ENCODE assay signal across 1 cellular context in the genomic region with DNA sequence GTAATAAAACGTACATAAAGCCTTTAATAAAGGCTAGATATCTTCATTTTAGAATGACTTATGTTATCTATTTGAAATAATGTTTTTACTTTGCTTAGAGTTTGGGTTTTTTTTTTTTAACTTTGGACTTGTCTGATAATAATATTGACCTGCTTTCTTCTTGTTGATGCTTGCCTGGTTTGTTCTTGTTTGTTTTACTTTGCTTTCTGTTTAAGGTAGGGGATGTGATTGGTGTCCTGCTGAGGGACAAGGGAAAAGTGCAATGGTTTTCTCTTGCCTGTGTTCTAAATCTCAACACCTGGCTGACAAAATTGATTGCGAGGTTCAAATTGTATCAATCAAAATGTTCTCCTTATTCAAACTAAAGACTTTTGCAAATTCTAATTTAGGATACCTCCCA.
TF ChIP-seq lines count a peak whose summit lies in the region.

No MANE protein-coding gene starts in this region.

TF ChIP-seq in HepG2, 621 proteins besides CTCF, POLR2A, EP300 and RAD21 (continued from another document):
- TF ChIP-seq, protein P1, sequence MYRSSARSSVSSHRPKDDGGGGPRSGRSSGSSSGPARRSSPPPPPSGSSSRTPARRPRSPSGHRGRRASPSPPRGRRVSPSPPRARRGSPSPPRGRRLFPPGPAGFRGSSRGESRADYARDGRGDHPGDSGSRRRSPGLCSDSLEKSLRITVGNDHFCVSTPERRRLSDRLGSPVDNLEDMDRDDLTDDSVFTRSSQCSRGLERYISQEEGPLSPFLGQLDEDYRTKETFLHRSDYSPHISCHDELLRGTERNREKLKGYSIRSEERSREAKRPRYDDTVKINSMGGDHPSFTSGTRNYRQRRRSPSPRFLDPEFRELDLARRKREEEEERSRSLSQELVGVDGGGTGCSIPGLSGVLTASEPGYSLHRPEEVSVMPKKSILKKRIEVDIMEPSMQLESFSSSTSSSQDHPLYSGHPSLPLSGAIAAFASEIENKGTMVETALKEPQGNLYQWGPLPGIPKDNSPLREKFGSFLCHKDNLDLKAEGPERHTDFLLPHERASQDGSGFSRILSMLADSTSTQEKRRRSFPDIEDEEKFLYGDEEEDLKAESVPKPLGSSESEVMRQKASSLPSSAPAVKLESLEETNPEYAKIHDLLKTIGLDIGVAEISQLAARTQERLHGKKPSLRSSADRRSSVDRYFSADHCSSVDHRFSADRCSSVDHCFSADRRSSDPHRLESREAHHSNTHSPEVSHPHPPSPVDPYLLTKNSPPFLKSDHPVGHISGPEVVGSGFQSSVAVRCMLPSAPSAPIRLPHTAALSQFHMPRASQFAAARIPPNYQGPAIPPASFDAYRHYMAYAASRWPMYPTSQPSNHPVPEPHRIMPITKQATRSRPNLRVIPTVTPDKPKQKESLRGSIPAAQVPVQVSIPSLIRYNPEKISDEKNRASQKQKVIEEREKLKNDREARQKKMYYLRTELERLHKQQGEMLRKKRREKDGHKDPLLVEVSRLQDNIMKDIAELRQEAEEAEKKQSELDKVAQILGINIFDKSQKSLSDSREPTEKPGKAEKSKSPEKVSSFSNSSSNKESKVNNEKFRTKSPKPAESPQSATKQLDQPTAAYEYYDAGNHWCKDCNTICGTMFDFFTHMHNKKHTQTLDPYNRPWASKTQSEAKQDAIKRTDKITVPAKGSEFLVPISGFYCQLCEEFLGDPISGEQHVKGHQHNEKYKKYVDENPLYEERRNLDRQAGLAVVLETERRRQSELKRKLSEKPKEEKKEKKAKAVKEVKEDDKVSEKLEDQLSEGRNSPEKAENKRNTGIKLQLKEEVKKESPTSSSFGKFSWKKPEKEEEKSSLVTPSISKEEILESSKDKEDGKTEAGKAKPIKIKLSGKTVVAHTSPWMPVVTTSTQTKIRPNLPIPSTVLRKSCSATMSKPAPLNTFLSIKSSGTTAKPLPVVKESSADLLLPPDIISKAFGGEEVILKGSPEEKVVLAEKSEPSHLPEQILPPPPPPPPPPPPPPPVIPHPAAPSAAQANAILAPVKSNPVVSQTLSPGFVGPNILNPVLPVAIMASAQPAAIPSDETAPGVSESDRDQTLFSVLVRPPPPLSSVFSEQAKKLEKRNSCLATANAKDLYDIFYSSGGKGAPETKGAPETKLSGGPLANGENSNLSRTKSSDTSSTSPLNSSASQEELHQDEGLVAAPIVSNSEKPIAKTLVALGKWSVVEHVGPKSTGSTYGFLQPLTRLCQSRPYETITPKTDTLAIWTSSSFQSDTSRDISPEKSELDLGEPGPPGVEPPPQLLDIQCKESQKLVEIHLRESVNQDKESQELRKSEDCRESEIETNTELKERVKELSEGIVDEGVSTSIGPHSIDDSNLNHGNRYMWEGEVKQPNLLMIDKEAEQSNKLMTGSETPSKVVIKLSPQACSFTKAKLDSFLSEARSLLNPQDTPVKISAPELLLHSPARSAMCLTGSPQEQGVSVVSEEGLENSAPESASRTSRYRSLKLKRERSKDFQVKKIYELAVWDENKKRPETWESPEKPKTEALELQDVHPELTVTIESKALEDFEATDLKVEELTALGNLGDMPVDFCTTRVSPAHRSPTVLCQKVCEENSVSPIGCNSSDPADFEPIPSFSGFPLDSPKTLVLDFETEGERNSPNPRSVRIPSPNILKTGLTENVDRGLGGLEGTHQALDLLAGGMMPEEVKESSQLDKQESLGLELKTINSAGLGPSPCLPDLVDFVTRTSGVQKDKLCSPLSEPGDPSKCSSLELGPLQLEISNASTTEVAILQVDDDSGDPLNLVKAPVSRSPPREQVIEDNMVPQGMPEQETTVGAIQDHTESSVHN (CRISPR knock-in tag; IDR thresholded peaks at IDR 0.05): no peak
- TF ChIP-seq, protein P2, sequence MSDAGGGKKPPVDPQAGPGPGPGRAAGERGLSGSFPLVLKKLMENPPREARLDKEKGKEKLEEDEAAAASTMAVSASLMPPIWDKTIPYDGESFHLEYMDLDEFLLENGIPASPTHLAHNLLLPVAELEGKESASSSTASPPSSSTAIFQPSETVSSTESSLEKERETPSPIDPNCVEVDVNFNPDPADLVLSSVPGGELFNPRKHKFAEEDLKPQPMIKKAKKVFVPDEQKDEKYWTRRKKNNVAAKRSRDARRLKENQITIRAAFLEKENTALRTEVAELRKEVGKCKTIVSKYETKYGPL (CRISPR knock-in tag; IDR thresholded peaks at IDR 0.05): no peak
- TF ChIP-seq, protein P3, sequence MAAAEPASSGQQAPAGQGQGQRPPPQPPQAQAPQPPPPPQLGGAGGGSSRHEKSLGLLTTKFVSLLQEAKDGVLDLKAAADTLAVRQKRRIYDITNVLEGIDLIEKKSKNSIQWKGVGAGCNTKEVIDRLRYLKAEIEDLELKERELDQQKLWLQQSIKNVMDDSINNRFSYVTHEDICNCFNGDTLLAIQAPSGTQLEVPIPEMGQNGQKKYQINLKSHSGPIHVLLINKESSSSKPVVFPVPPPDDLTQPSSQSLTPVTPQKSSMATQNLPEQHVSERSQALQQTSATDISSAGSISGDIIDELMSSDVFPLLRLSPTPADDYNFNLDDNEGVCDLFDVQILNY (CRISPR knock-in tag; conservative IDR thresholded peaks at IDR 0.05): no peak
- TF ChIP-seq SALL2 (CRISPR knock-in tag; IDR thresholded peaks at IDR 0.05) (no peak), ZNF205 (CRISPR knock-in tag; IDR thresholded peaks at IDR 0.05) (no peak), HIVEP1 (CRISPR knock-in tag; IDR thresholded peaks at IDR 0.05) (no peak), CREB1 (IDR thresholded peaks at IDR 0.05) (no peak), CREB1 (CRISPR knock-in tag; IDR thresholded peaks at IDR 0.05) (0 out of 2 replicates have a peak, but pooled peaks have one; percentile 25), HOXA5 (CRISPR knock-in tag; IDR thresholded peaks at IDR 0.05) (no peak), GATAD2A (CRISPR knock-in tag; IDR thresholded peaks at IDR 0.05) (peak; percentile 25; the same call in 1 of the 2 replicates), SP1 (IDR thresholded peaks at IDR 0.05) (no peak), SP1 (CRISPR knock-in tag; IDR thresholded peaks at IDR 0.05) (no peak), ZNF484 (CRISPR knock-in tag; IDR thresholded peaks at IDR 0.05; ENCODE audit: borderline replicate concordance, low read depth) (no peak), BCL6 (CRISPR knock-in tag; IDR thresholded peaks at IDR 0.05) (0 out of 2 replicates have a peak, but pooled peaks have one; percentile 15), ZNF30 (CRISPR knock-in tag; IDR thresholded peaks at IDR 0.05) (no peak), FOXP1 (IDR thresholded peaks at IDR 0.05) (no peak), FOXP1 (CRISPR knock-in tag; IDR thresholded peaks at IDR 0.05) (peak; percentile 70; the same call in 1 of the 2 replicates)
- TF ChIP-seq, protein P4, sequence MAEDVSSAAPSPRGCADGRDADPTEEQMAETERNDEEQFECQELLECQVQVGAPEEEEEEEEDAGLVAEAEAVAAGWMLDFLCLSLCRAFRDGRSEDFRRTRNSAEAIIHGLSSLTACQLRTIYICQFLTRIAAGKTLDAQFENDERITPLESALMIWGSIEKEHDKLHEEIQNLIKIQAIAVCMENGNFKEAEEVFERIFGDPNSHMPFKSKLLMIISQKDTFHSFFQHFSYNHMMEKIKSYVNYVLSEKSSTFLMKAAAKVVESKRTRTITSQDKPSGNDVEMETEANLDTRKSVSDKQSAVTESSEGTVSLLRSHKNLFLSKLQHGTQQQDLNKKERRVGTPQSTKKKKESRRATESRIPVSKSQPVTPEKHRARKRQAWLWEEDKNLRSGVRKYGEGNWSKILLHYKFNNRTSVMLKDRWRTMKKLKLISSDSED (CRISPR knock-in tag; IDR thresholded peaks at IDR 0.05): no peak
